In genomic region chr9:16044116-16044881, GRCh38 we compare ENCODE assay signal across 18 cellular contexts.
DNase-seq lines count a peak whose midpoint lies in the region; TF ChIP-seq lines count a peak whose summit lies in the region.
"Had no signal": no experiment of that assay in that cellular context is flagged by ENCODE, and none has a peak within 500 bp of the region (broad histone marks: within the 10 kb centered on the region; RNA-seq: fewer than 3 reads in every experiment).

No MANE protein-coding gene starts in this region.

- in situ Hi-C loops in astrocyte of the spinal cord (cut with HindIII; ENCODE audit: low sequenced_read_pairs): no loop called here

- peak; percentile 79 for DNase-seq in MG63
- peak; percentile 66 for DNase-seq in astrocyte of the spinal cord (ENCODE audit: low read depth, low spot score)
- DNase-seq in fibroblast of the aortic adventitia (ENCODE audit: low read depth): peak; percentile 56
- peak; percentile 42 for DNase-seq in stromal cell of bone marrow (ENCODE audit: low read depth)
- no peak for DNase-seq in HT-29 (ENCODE audit: low spot score)
- no peak for DNase-seq in NCI-H128 (lab: John Stamatoyannopoulos, UW; ENCODE audit: unreplicated experiment)
- no peak for DNase-seq in occipital lobe (lab: John Stamatoyannopoulos, UW)
- DNase-seq: activated effector memory CD4-positive, alpha-beta T cell treated with Interleukin-2 at 50 U/mL for 16 hours; cerebellar nuclear complex; COR-L47; left colon; NCI-H1092; NCI-H2107; ovary; stimulated activated CD8-positive, alpha-beta memory T cell treated with anti-CD3 and anti-CD28 coated beads, Interleukin-4, amount 100 ng/mL, for 48 hours; T-helper 9 cell had no signal

- TF ChIP-seq CTCF in astrocyte of the spinal cord (IDR thresholded peaks at IDR 0.05; ENCODE audit: low read depth, low read length) (no peak), fibroblast of the aortic adventitia (IDR thresholded peaks at IDR 0.05; ENCODE audit: insufficient read depth, low read length) (no peak)

- H3K9me3 ChIP-seq in MG63: no peaks in the 10 kb centered on the region
- H3K9me3 ChIP-seq: HAP-1, ovary had no signal

- no peaks in the 10 kb centered on the region for H3K27me3 ChIP-seq in MG63
- H3K27me3 ChIP-seq: ovary had no signal

- no peak overlapping the region for H3K4me3 ChIP-seq in MG63
- H3K4me3 ChIP-seq in astrocyte of the spinal cord (ENCODE audit: low read depth, low read length): no peak overlapping the region
- H3K4me3 ChIP-seq in fibroblast of the aortic adventitia (ENCODE audit: low read depth, low read length): no peak overlapping the region
- H3K4me3 ChIP-seq: HAP-1, K562, ovary had no signal

- H3K36me3 ChIP-seq in MG63: no peaks in the 10 kb centered on the region
- H3K36me3 ChIP-seq: HAP-1, ovary had no signal

Comparison
In these comparisons a context has a peak if more than half of its experiments do, and no peak if none do; other contexts are left out.
1. DNase-seq: peak in MG63 (single experiment), astrocyte of the spinal cord (single experiment), fibroblast of the aortic adventitia (single experiment) and stromal cell of bone marrow (single experiment); none in HT-29 (single experiment), NCI-H128 (single experiment) and occipital lobe (single experiment).